In the genomic region with DNA sequence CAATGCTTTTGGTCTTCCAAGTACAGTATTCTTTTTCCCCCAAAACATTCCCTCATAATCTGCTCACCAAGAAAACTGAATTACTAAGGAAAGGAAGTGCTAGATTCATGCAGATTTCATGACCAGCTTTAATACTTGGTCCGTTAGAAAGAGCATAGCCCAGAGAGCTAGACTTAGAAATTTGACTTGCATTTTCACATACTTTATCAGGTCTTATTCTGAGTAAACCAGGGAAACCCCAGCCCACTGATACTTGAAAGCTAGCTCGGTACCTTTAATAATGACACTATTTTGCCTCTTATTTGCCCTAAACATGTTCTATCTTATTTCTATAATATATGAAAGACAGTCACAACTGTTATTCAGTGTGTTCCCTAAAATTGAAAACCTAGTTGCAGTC, we compare ENCODE assay signal across 16 cellular contexts.
DNase-seq lines count a peak whose midpoint lies in the region; ATAC-seq and TF ChIP-seq lines count a peak whose summit lies in the region.
"Had no signal": no experiment of that assay in that cellular context is flagged by ENCODE, and none has a peak within 500 bp of the region (broad histone marks: within the 10 kb centered on the region; RNA-seq: fewer than 3 reads in every experiment).

No MANE protein-coding gene starts in this region.

- no peak overlapping the region for H3K27ac ChIP-seq in osteoblast (ENCODE audit: low read depth, low read length)
- H3K27ac ChIP-seq: gastrocnemius medialis, parathyroid adenoma, spleen, VCaP had no signal

- ATAC-seq in GM18907 (IDR thresholded peaks at IDR 0.05; ENCODE audit: unreplicated experiment) (peak; percentile 96), GM21619 (IDR thresholded peaks at IDR 0.05; ENCODE audit: unreplicated experiment) (peak; percentile 79), HG03025 (IDR thresholded peaks at IDR 0.05; ENCODE audit: low FRiP score, unreplicated experiment) (peak; percentile 82), GM19328 (IDR thresholded peaks at IDR 0.05; ENCODE audit: unreplicated experiment) (no peak), GM21447 (IDR thresholded peaks at IDR 0.05; ENCODE audit: unreplicated experiment) (no peak)
- ATAC-seq: gastrocnemius medialis had no signal

- H3K4me2 ChIP-seq in osteoblast (ENCODE audit: insufficient read depth, low read length): no peak overlapping the region

- DNase-seq in osteoblast (ENCODE audit: insufficient read length, low spot score, missing footprints) (peak; percentile 37), NOMO-1 treated with DMSO at 0.1 percent for 48 hours (lab: John Stamatoyannopoulos, UW; ENCODE audit: unreplicated experiment) (no peak)
- DNase-seq: gastrocnemius medialis, IMR-90, kidney, NCI-H1092, NCI-H226, OCI-M1, spleen had no signal

- no peaks in the 10 kb centered on the region for H3K9me3 ChIP-seq in osteoblast (ENCODE audit: low read depth, low read length)
- H3K9me3 ChIP-seq: gastrocnemius medialis, spleen had no signal

- TF ChIP-seq CTCF in osteoblast (IDR thresholded peaks at IDR 0.05; ENCODE audit: extremely low read depth, low read depth, low read length): no peak

- no peaks in the 10 kb centered on the region for H4K20me1 ChIP-seq in osteoblast (ENCODE audit: insufficient read depth, low read length)

- no peaks in the 10 kb centered on the region for H3K27me3 ChIP-seq in osteoblast (ENCODE audit: insufficient read depth, low read length)
- H3K27me3 ChIP-seq: gastrocnemius medialis, spleen had no signal

- H3K4me1 ChIP-seq in osteoblast (ENCODE audit: insufficient read depth, low read length): no peaks in the 10 kb centered on the region
- H3K4me1 ChIP-seq: gastrocnemius medialis, parathyroid adenoma, spleen had no signal

- H3K4me3 ChIP-seq in osteoblast (ENCODE audit: insufficient read depth, low read length): no peak overlapping the region
- H3K4me3 ChIP-seq: gastrocnemius medialis, spleen had no signal

- H2AFZ ChIP-seq in osteoblast (ENCODE audit: low read length): no peak overlapping the region
- H2AFZ ChIP-seq: parathyroid adenoma had no signal

- no peaks in the 10 kb centered on the region for H3K79me2 ChIP-seq in osteoblast (ENCODE audit: insufficient read depth, low read length)
- H3K79me2 ChIP-seq: parathyroid adenoma had no signal

- no peaks in the 10 kb centered on the region for H3K36me3 ChIP-seq in osteoblast (ENCODE audit: insufficient read depth, low read length)
- H3K36me3 ChIP-seq: gastrocnemius medialis, spleen had no signal

Comparison
In these comparisons a context has a peak if more than half of its experiments do, and no peak if none do; other contexts are left out.
1. ATAC-seq: peak in GM18907 (single experiment), GM21619 (single experiment) and HG03025 (single experiment); none in GM19328 (single experiment) and GM21447 (single experiment).